ENCODE assay signal across 1 cellular context in genomic region chr5:180034564-180034963, GRCh38.
TF ChIP-seq lines count a peak whose summit lies in the region.

No MANE protein-coding gene starts in this region.

TF ChIP-seq in K562, 482 proteins besides CTCF, POLR2A, EP300 and RAD21 (continued from another document):
- TF ChIP-seq CUX1 (CRISPR knock-in tag; IDR thresholded peaks at IDR 0.05) (no peak), ZNF512 (tag; IDR thresholded peaks at IDR 0.05) (no peak), BRF2 (IDR thresholded peaks at IDR 0.05; ENCODE audit: borderline replicate concordance, insufficient read depth, insufficient read length) (no peak), ZNF444 (CRISPR knock-in tag; IDR thresholded peaks at IDR 0.05) (no peak), MEF2D (tag; conservative IDR thresholded peaks at IDR 0.05; ENCODE audit: low read depth) (no peak), ZNF445 (CRISPR knock-in tag; IDR thresholded peaks at IDR 0.05; ENCODE audit: low read depth) (no peak), MLX (CRISPR knock-in tag; conservative IDR thresholded peaks at IDR 0.05) (no peak)
